In genomic region chr18:11908182-11909080, GRCh38 we compare ENCODE assay signal across 1 cellular context.
TF ChIP-seq lines count a peak whose summit lies in the region.

A gene with protein sequence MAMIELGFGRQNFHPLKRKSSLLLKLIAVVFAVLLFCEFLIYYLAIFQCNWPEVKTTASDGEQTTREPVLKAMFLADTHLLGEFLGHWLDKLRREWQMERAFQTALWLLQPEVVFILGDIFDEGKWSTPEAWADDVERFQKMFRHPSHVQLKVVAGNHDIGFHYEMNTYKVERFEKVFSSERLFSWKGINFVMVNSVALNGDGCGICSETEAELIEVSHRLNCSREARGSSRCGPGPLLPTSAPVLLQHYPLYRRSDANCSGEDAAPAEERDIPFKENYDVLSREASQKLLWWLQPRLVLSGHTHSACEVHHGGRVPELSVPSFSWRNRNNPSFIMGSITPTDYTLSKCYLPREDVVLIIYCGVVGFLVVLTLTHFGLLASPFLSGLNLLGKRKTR (minus strand): TSS chr18:11908317. CDS start chr18:11897264, 11,053 bp downstream.

TF ChIP-seq in HEK293, 187 proteins besides CTCF, POLR2A, EP300 and RAD21 (continued from another document and continues in another):
- TF ChIP-seq ZNF518A (tag by site-specific recombination; conservative IDR thresholded peaks at IDR 0.05; ENCODE audit: low read depth) (no peak), HOXC10 (CRISPR knock-in tag; IDR thresholded peaks at IDR 0.05) (no peak), ZNF2 (tag by site-specific recombination; IDR thresholded peaks at IDR 0.05) (no peak; the same call in 1 of the 2 replicates), ATF2 (tag by site-specific recombination; IDR thresholded peaks at IDR 0.05; ENCODE audit: low read depth) (no peak), ELK4 (IDR thresholded peaks at IDR 0.05; ENCODE audit: borderline replicate concordance, low read depth, low read length) (no peak), ZNF24 (tag by site-specific recombination; IDR thresholded peaks at IDR 0.05) (no peak), SP7 (tag by site-specific recombination; IDR thresholded peaks at IDR 0.05) (peak; percentile 59), ZNF391 (tag by site-specific recombination; IDR thresholded peaks at IDR 0.05; ENCODE audit: borderline replicate concordance, low read depth) (no peak; the same call in 1 of the 2 replicates), ZNF112 (tag by site-specific recombination; IDR thresholded peaks at IDR 0.05) (no peak), ZNF664 (tag by site-specific recombination; IDR thresholded peaks at IDR 0.05) (no peak), HIC1 (tag by site-specific recombination; IDR thresholded peaks at IDR 0.05) (no peak), ZXDB (tag by site-specific recombination; IDR thresholded peaks at IDR 0.05) (peak; percentile 89), ZNF768 (tag by site-specific recombination; IDR thresholded peaks at IDR 0.05) (no peak), ZNF239 (tag by site-specific recombination; IDR thresholded peaks at IDR 0.05) (no peak), ZNF248 (tag by site-specific recombination; IDR thresholded peaks at IDR 0.05) (no peak), ZNF610 (tag by site-specific recombination; IDR thresholded peaks at IDR 0.05; ENCODE audit: borderline replicate concordance) (no peak), ZNF549 (tag by site-specific recombination; IDR thresholded peaks at IDR 0.05) (no peak), ZNF561 (tag by site-specific recombination; IDR thresholded peaks at IDR 0.05; ENCODE audit: borderline replicate concordance) (no peak; the same call in 1 of the 2 replicates), ZNF280D (tag by site-specific recombination; IDR thresholded peaks at IDR 0.05) (no peak), ZNF548 (tag by site-specific recombination; IDR thresholded peaks at IDR 0.05) (no peak), ZFP41 (tag by site-specific recombination; IDR thresholded peaks at IDR 0.05; ENCODE audit: borderline replicate concordance) (no peak), ZNF645 (tag by site-specific recombination; IDR thresholded peaks at IDR 0.05) (no peak), ZNF792 (tag by site-specific recombination; IDR thresholded peaks at IDR 0.05) (no peak), ZNF394 (tag by site-specific recombination; IDR thresholded peaks at IDR 0.05; ENCODE audit: borderline replicate concordance) (peak; percentile 42; the same call in 1 of the 2 replicates), ZNF404 (tag by site-specific recombination; IDR thresholded peaks at IDR 0.05) (no peak), ZNF629 (tag by site-specific recombination; IDR thresholded peaks at IDR 0.05) (peak; percentile 44; the same call in 1 of the 2 replicates), MYNN (tag by site-specific recombination; IDR thresholded peaks at IDR 0.05; ENCODE audit: borderline replicate concordance) (no peak), SCRT2 (tag by site-specific recombination; IDR thresholded peaks at IDR 0.05) (no peak)
- TF ChIP-seq, protein P1, sequence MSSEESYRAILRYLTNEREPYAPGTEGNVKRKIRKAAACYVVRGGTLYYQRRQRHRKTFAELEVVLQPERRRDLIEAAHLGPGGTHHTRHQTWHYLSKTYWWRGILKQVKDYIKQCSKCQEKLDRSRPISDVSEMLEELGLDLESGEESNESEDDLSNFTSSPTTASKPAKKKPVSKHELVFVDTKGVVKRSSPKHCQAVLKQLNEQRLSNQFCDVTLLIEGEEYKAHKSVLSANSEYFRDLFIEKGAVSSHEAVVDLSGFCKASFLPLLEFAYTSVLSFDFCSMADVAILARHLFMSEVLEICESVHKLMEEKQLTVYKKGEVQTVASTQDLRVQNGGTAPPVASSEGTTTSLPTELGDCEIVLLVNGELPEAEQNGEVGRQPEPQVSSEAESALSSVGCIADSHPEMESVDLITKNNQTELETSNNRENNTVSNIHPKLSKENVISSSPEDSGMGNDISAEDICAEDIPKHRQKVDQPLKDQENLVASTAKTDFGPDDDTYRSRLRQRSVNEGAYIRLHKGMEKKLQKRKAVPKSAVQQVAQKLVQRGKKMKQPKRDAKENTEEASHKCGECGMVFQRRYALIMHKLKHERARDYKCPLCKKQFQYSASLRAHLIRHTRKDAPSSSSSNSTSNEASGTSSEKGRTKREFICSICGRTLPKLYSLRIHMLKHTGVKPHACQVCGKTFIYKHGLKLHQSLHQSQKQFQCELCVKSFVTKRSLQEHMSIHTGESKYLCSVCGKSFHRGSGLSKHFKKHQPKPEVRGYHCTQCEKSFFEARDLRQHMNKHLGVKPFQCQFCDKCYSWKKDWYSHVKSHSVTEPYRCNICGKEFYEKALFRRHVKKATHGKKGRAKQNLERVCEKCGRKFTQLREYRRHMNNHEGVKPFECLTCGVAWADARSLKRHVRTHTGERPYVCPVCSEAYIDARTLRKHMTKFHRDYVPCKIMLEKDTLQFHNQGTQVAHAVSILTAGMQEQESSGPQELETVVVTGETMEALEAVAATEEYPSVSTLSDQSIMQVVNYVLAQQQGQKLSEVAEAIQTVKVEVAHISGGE (tag by site-specific recombination; conservative IDR thresholded peaks at IDR 0.05; ENCODE audit: low read depth), result peak; percentile 94
